Comparison of ENCODE assay signal across 20 cellular contexts in genomic region chr6:17478223-17478907, GRCh38.
DNase-seq lines count a peak whose midpoint lies in the region; ATAC-seq and TF ChIP-seq lines count a peak whose summit lies in the region.
"Had no signal": no experiment of that assay in that cellular context is flagged by ENCODE, and none has a peak within 500 bp of the region (broad histone marks: within the 10 kb centered on the region; RNA-seq: fewer than 3 reads in every experiment).

No MANE protein-coding gene starts in this region.

- H2BK20ac ChIP-seq in IMR-90 (ENCODE audit: low read depth, low read length), result no peak overlapping the region

- H3K9me1 ChIP-seq in IMR-90 (ENCODE audit: insufficient read depth, low read length), result 0 out of 2 replicates have a peak, but pooled peaks cover 5% of the 10 kb centered on the region

- no peaks in the 10 kb centered on the region for H3K27me3 ChIP-seq in IMR-90 (ENCODE audit: control insufficient read depth, insufficient read depth, low read length)
- H3K27me3 ChIP-seq in muscle layer of duodenum (ENCODE audit: low read depth, low read length), result no peaks in the 10 kb centered on the region
- no peaks in the 10 kb centered on the region for H3K27me3 ChIP-seq in smooth muscle cell (ENCODE audit: low read depth)
- H3K27me3 ChIP-seq: SJCRH30 had no signal

- H3K4me3 ChIP-seq in IMR-90 (ENCODE audit: insufficient read depth, low read depth, low read length), result no peak overlapping the region
- H3K4me3 ChIP-seq in coronary artery, result no peak overlapping the region
- no peak overlapping the region for H3K4me3 ChIP-seq in muscle layer of duodenum (ENCODE audit: low read depth in 1 of 2, low read length in 2 of 2)
- no peak overlapping the region for H3K4me3 ChIP-seq in smooth muscle cell
- H3K4me3 ChIP-seq: GM12878, SJCRH30 had no signal

- no peak overlapping the region for H2AK5ac ChIP-seq in IMR-90 (ENCODE audit: low read depth, low read length)

- H3F3A ChIP-seq in smooth muscle cell (ENCODE audit: low read depth), result no peaks in the 10 kb centered on the region

- DNase-seq in IMR-90 (no peak), coronary artery (ENCODE audit: low spot score) (no peak), smooth muscle cell (lab: John Stamatoyannopoulos, UW; ENCODE audit: unreplicated experiment) (no peak), DMS79 treated with DMSO at 0.1 percent for 48 hours (lab: John Stamatoyannopoulos, UW) (no peak), AG08395 (ENCODE audit: low spot score) (no peak)
- DNase-seq in activated CD4-positive, alpha-beta T cell treated with anti-CD3 and anti-CD28 coated beads, Interleukin-2, amount 10 ng/mL, durations not matched to agents 7 days and 5 days, result no peak
- no peak for DNase-seq in activated effector memory CD4-positive, alpha-beta T cell treated with anti-CD3 and anti-CD28 coated beads, Interleukin-2, amount 50 U/mL, for 16 hours
- DNase-seq: C1 segment of cervical spinal cord; Caco-2; HCEC 1CT; NCI-H1694; NCI-H2107; NCI-H226; NCI-H526 treated with DMSO at 0.1 percent for 48 hours; NK-92 treated with Interleukin-12 subunit alpha and Interleukin-12 subunit beta, amount 100 ng/mL, for 24 hours; OCI-M1; RPMI8226; SJCRH30 had no signal

- ATAC-seq in IMR-90 (ENCODE audit: low read depth), result no peak
- ATAC-seq: GM12878 had no signal

- H3K4me1 ChIP-seq in IMR-90 (ENCODE audit: control insufficient read depth, insufficient read depth, low read length), result peaks cover 3% of the 10 kb centered on the region
- H3K4me1 ChIP-seq in muscle layer of duodenum (ENCODE audit: control insufficient read depth in 1 of 2, insufficient read depth in 2 of 2, low read length in 2 of 2), result peaks cover 0 to 11% of the 10 kb centered on the region in 2 donors
- H3K4me1 ChIP-seq in smooth muscle cell (ENCODE audit: low read depth), result no peaks in the 10 kb centered on the region

- H4K20me1 ChIP-seq in IMR-90 (ENCODE audit: insufficient read depth, low read length) (no peaks in the 10 kb centered on the region), smooth muscle cell (ENCODE audit: low read depth) (no peaks in the 10 kb centered on the region)

- in situ Hi-C loops in IMR-90 (cut with MboI; ENCODE audit: low sequenced_read_pairs), result no loop called here

- TF ChIP-seq POLR2A in IMR-90 (IDR thresholded peaks at IDR 0.05; ENCODE audit: low read depth, low read length), result no peak

- intact Hi-C loops in IMR-90 (cut with micrococcal nuclease), result no loop called here

- H2AFZ ChIP-seq in IMR-90 (replicated peaks; ENCODE audit: low read length, poor library complexity) (no peak overlapping the region), smooth muscle cell (ENCODE audit: low read depth) (no peak overlapping the region)

- no peak overlapping the region for H4K8ac ChIP-seq in IMR-90 (ENCODE audit: low read depth in 2 of 2, low read length in 2 of 2)

- H3K36me3 Mint-ChIP-seq in activated CD4-positive, alpha-beta T cell treated with anti-CD3 and anti-CD28 coated beads, Interleukin-2, amount 10 ng/mL, durations not matched to agents 7 days and 5 days (ENCODE audit: low read depth), result no peaks in the 10 kb centered on the region

- CTCF ChIA-PET in IMR-90 (lab: Yijun Ruan, JAX), result no interaction called here
- CTCF ChIA-PET in activated CD4-positive, alpha-beta T cell treated with anti-CD3 and anti-CD28 coated beads, Interleukin-2, amount 10 ng/mL, durations not matched to agents 7 days and 5 days (lab: Charles Lee), result no interaction called here

- no peaks in the 10 kb centered on the region for H3K9me3 Mint-ChIP-seq in activated CD4-positive, alpha-beta T cell treated with anti-CD3 and anti-CD28 coated beads, Interleukin-2, amount 10 ng/mL, durations not matched to agents 7 days and 5 days

- POLR2A ChIA-PET in IMR-90 (lab: Charles Lee; ENCODE audit: unreplicated experiment), result no interaction called here
- POLR2A ChIA-PET in activated CD4-positive, alpha-beta T cell treated with anti-CD3 and anti-CD28 coated beads, Interleukin-2, amount 10 ng/mL, durations not matched to agents 7 days and 5 days (lab: Charles Lee), result no interaction called here

- H3K4ac ChIP-seq in IMR-90 (ENCODE audit: low read depth, low read length), result no peak overlapping the region

- BruUV-seq in IMR-90 (replicated peaks; lab: Mats Ljungman, UMichigan), result no TSS peak

- TF ChIP-seq CTCF in IMR-90 (conservative IDR thresholded peaks at IDR 0.05; ENCODE audit: low read depth, low read length) (no peak), coronary artery (IDR thresholded peaks at IDR 0.05) (no peak), smooth muscle cell (IDR thresholded peaks at IDR 0.05; ENCODE audit: borderline replicate concordance, insufficient read depth, poor library complexity, severe bottlenecking) (no peak)

- no peak overlapping the region for H3K56ac ChIP-seq in IMR-90 (ENCODE audit: extremely low read depth, insufficient read depth, low read length)

- no peaks in the 10 kb centered on the region for H3K36me3 ChIP-seq in IMR-90 (ENCODE audit: control insufficient read depth, insufficient read depth, low read length)
- no peaks in the 10 kb centered on the region for H3K36me3 ChIP-seq in muscle layer of duodenum (ENCODE audit: control insufficient read depth in 1 of 2, insufficient read depth in 2 of 2, low read length in 2 of 2)
- H3K36me3 ChIP-seq in smooth muscle cell (ENCODE audit: low read depth), result no peaks in the 10 kb centered on the region
- H3K36me3 ChIP-seq: SJCRH30 had no signal

- no peak overlapping the region for H2AK9ac ChIP-seq in IMR-90 (replicated peaks; ENCODE audit: low read depth, low read length, poor library complexity)

- WGBS in IMR-90 (ENCODE audit: extremely low coverage in 2 of 2, insufficient read length in 1 of 2), 2 experiments, result 65% methylated on average over 2 of the region's 7 CpGs; no CpG with 5 or more reads in 1 of the 2 experiments
- 53% methylated on average over 7 of the region's 7 CpGs for WGBS in smooth muscle cell (ENCODE audit: low lambda C conversion rate)

- H3K18ac ChIP-seq in IMR-90 (ENCODE audit: low read depth, low read length), result no peak overlapping the region; the same call in 1 of the 2 replicates

- no peak overlapping the region for H2BK15ac ChIP-seq in IMR-90 (ENCODE audit: low read depth, low read length)

- no peak overlapping the region for H3K14ac ChIP-seq in IMR-90 (replicated peaks; ENCODE audit: low read depth, low read length)

- H4K91ac ChIP-seq in IMR-90 (ENCODE audit: insufficient read depth, low read depth, low read length), result no peak overlapping the region

- no peak overlapping the region for H4K5ac ChIP-seq in IMR-90 (ENCODE audit: low read depth, low read length)

- no peak overlapping the region for H3K23ac ChIP-seq in IMR-90 (ENCODE audit: low read depth, low read length)

- no peaks in the 10 kb centered on the region for H3K9me3 ChIP-seq in IMR-90 (ENCODE audit: control insufficient read depth, insufficient read depth, low read length)
- no peaks in the 10 kb centered on the region for H3K9me3 ChIP-seq in muscle layer of duodenum (ENCODE audit: control insufficient read depth in 1 of 2, low read length in 2 of 2)
- H3K9me3 ChIP-seq in smooth muscle cell (replicated peaks; ENCODE audit: low read depth), result no peaks in the 10 kb centered on the region
- H3K9me3 ChIP-seq: Caco-2, SJCRH30 had no signal

- H3K4me3 Mint-ChIP-seq in activated CD4-positive, alpha-beta T cell treated with anti-CD3 and anti-CD28 coated beads, Interleukin-2, amount 10 ng/mL, durations not matched to agents 7 days and 5 days, result no peak overlapping the region

- peaks cover 0 to 9% of the 10 kb centered on the region in 2 experiments; a peak in 2 of 4 replicates for H3K79me1 ChIP-seq in IMR-90 (ENCODE audit: low read depth in 1 of 2, low read length in 2 of 2)

- no peak for TF ChIP-seq RAD21 in IMR-90 (IDR thresholded peaks at IDR 0.05; ENCODE audit: low read length)

- H3K4me2 ChIP-seq in IMR-90 (ENCODE audit: low read depth, low read length) (no peak overlapping the region), smooth muscle cell (no peak overlapping the region)

- no peaks in the 10 kb centered on the region for H3K4me1 Mint-ChIP-seq in activated CD4-positive, alpha-beta T cell treated with anti-CD3 and anti-CD28 coated beads, Interleukin-2, amount 10 ng/mL, durations not matched to agents 7 days and 5 days

- no peak overlapping the region for H2BK120ac ChIP-seq in IMR-90 (ENCODE audit: low read depth, low read length)

- dilution Hi-C loops in IMR-90 (cut with HindIII; ENCODE audit: low sequenced_read_pairs, unreplicated experiment), result no loop called here

- H3K9ac ChIP-seq in IMR-90 (ENCODE audit: low read depth, low read length) (no peak overlapping the region), smooth muscle cell (ENCODE audit: low read depth) (no peak overlapping the region)

- H3K27ac ChIP-seq in IMR-90 (ENCODE audit: insufficient read depth, low read length) (no peak overlapping the region), coronary artery (peak overlapping the region; percentile 26 to 58), muscle layer of duodenum (ENCODE audit: low read length) (peak overlapping the region; percentile 17), smooth muscle cell (ENCODE audit: low read depth) (peak overlapping the region; percentile 1)
- H3K27ac ChIP-seq: SJCRH30 had no signal

- no peak overlapping the region for H3K27ac Mint-ChIP-seq in activated CD4-positive, alpha-beta T cell treated with anti-CD3 and anti-CD28 coated beads, Interleukin-2, amount 10 ng/mL, durations not matched to agents 7 days and 5 days

- no peaks in the 10 kb centered on the region for H3K79me2 ChIP-seq in smooth muscle cell (ENCODE audit: low read depth)

- no peak overlapping the region for H2BK5ac ChIP-seq in IMR-90 (ENCODE audit: low read depth, low read length, poor library complexity, severe bottlenecking)

- H3K27me3 Mint-ChIP-seq in activated CD4-positive, alpha-beta T cell treated with anti-CD3 and anti-CD28 coated beads, Interleukin-2, amount 10 ng/mL, durations not matched to agents 7 days and 5 days, result peaks cover 8% of the 10 kb centered on the region

TF ChIP-seq in IMR-90, 13 proteins besides CTCF, POLR2A, EP300 and RAD21 (continues in another document):
- TF ChIP-seq CEBPB (IDR thresholded peaks at IDR 0.05; ENCODE audit: low read depth, low read length), result 0 out of 2 replicates have a peak, but pooled peaks have one; percentile 3
- TF ChIP-seq CHD1 (IDR thresholded peaks at IDR 0.05; ENCODE audit: low read depth, low read length), result no peak
- no peak for TF ChIP-seq NFE2L2 (IDR thresholded peaks at IDR 0.05; ENCODE audit: low read depth, low read length)
- no peak for TF ChIP-seq MAFK (IDR thresholded peaks at IDR 0.05; ENCODE audit: low read depth, low read length)
- TF ChIP-seq BHLHE40 (IDR thresholded peaks at IDR 0.05; ENCODE audit: low read depth, low read length), result no peak
- no peak for TF ChIP-seq MXI1 (IDR thresholded peaks at IDR 0.05; ENCODE audit: borderline replicate concordance, low read depth, low read length)
- TF ChIP-seq FOS (IDR thresholded peaks at IDR 0.05; ENCODE audit: low read depth, low read length), result no peak
